ENCODE assay signal across 8 cellular contexts in genomic region chr14:106879241-106879640, GRCh38.
DNase-seq lines count a peak whose midpoint lies in the region; ATAC-seq, FAIRE-seq and TF ChIP-seq lines count a peak whose summit lies in the region.

No MANE protein-coding gene starts in this region.

- ATAC-seq in GM19397 (IDR thresholded peaks at IDR 0.05; ENCODE audit: unreplicated experiment): peak; percentile 63
- ATAC-seq in activated CD8-positive, alpha-beta memory T cell treated with anti-CD3 and anti-CD28 coated beads, Interleukin-2, amount 10 ng/mL, durations not matched to agents 7 days and 5 days: peak; percentile 86

- H3K27me3 Mint-ChIP-seq in activated CD8-positive, alpha-beta memory T cell treated with anti-CD3 and anti-CD28 coated beads, Interleukin-2, amount 10 ng/mL, durations not matched to agents 7 days and 5 days: peaks cover 35% of the 10 kb centered on the region
- no peaks in the 10 kb centered on the region for H3K27me3 Mint-ChIP-seq in progenitor cell of endocrine pancreas

- H3K27me3 ChIP-seq in BJ (ENCODE audit: control insufficient read depth, insufficient read depth, low read length): no peaks in the 10 kb centered on the region

- TF ChIP-seq CTCF in BJ (IDR thresholded peaks at IDR 0.05; ENCODE audit: insufficient read depth, low read depth, low read length): 0 out of 2 replicates have a peak, but pooled peaks have one; percentile 8
- TF ChIP-seq CTCF in progenitor cell of endocrine pancreas (IDR thresholded peaks at IDR 0.05; ENCODE audit: unreplicated experiment): no peak

- POLR2A ChIA-PET in BJ (lab: Charles Lee): no interaction called here

- no peak for TF ChIP-seq POLR2A in H54 (IDR thresholded peaks at IDR 0.05; ENCODE audit: low read depth, low read length)

- H3K4me3 ChIP-seq in BJ (ENCODE audit: low read depth, low read length): no peak overlapping the region

- no peaks in the 10 kb centered on the region for H3K36me3 Mint-ChIP-seq in activated CD8-positive, alpha-beta memory T cell treated with anti-CD3 and anti-CD28 coated beads, Interleukin-2, amount 10 ng/mL, durations not matched to agents 7 days and 5 days
- peaks cover 2% of the 10 kb centered on the region for H3K36me3 Mint-ChIP-seq in progenitor cell of endocrine pancreas (ENCODE audit: insufficient read depth)

- CTCF ChIA-PET in BJ (lab: Yijun Ruan, JAX): no interaction called here
- CTCF ChIA-PET in activated CD8-positive, alpha-beta memory T cell treated with anti-CD3 and anti-CD28 coated beads, Interleukin-2, amount 10 ng/mL, durations not matched to agents 7 days and 5 days (lab: Charles Lee): interaction anchor here (0.9 to 1.1 kb wide), 2 partner anchors 9 to 48 kb away, joined by 3 read pairs; no protein-coding TSS in a partner anchor

- H3K27ac Mint-ChIP-seq in activated CD8-positive, alpha-beta memory T cell treated with anti-CD3 and anti-CD28 coated beads, Interleukin-2, amount 10 ng/mL, durations not matched to agents 7 days and 5 days: no peak overlapping the region
- H3K27ac Mint-ChIP-seq in progenitor cell of endocrine pancreas: no peak overlapping the region

- H3K36me3 ChIP-seq in BJ (ENCODE audit: control insufficient read depth, insufficient read depth, low read length): no peaks in the 10 kb centered on the region

- DNase-seq in BJ (ENCODE audit: low read depth): no peak
- peak; percentile 50 for DNase-seq in NCI-H1694 treated with DMSO at 0.1 percent for 48 hours (lab: John Stamatoyannopoulos, UW)
- DNase-seq in activated CD8-positive, alpha-beta memory T cell treated with anti-CD3 and anti-CD28 coated beads, Interleukin-2, amount 10 ng/mL, durations not matched to agents 7 days and 5 days: peak; percentile 83
- peak; percentile 33 to 37 for DNase-seq in lung microvascular endothelial cell (ENCODE audit: low read depth in 2 of 2)
- no peak for DNase-seq in progenitor cell of endocrine pancreas (ENCODE audit: low spot score, unreplicated experiment)
- DNase-seq in H54 (ENCODE audit: insufficient read length, low spot score): no peak
- DNase-seq in ecto neural progenitor cell (ENCODE audit: low spot score): no peak

- peaks cover 8% of the 10 kb centered on the region for H3K4me1 Mint-ChIP-seq in activated CD8-positive, alpha-beta memory T cell treated with anti-CD3 and anti-CD28 coated beads, Interleukin-2, amount 10 ng/mL, durations not matched to agents 7 days and 5 days
- H3K4me1 Mint-ChIP-seq in progenitor cell of endocrine pancreas (ENCODE audit: low read depth): no peaks in the 10 kb centered on the region

- no peaks in the 10 kb centered on the region for H3K9me3 Mint-ChIP-seq in activated CD8-positive, alpha-beta memory T cell treated with anti-CD3 and anti-CD28 coated beads, Interleukin-2, amount 10 ng/mL, durations not matched to agents 7 days and 5 days (ENCODE audit: low read depth)
- peaks cover 47% of the 10 kb centered on the region for H3K9me3 Mint-ChIP-seq in progenitor cell of endocrine pancreas (ENCODE audit: low read depth)

- H3K4me3 Mint-ChIP-seq in activated CD8-positive, alpha-beta memory T cell treated with anti-CD3 and anti-CD28 coated beads, Interleukin-2, amount 10 ng/mL, durations not matched to agents 7 days and 5 days: no peak overlapping the region
- no peak overlapping the region for H3K4me3 Mint-ChIP-seq in progenitor cell of endocrine pancreas (ENCODE audit: low read depth)

- no peak for FAIRE-seq in H54 (lab: Jason Lieb, UNC)

Comparison
In these comparisons a context has a peak if more than half of its experiments do, and no peak if none do; other contexts are left out.
1. DNase-seq: peak in NCI-H1694 treated with DMSO at 0.1 percent for 48 hours (single experiment), activated CD8-positive, alpha-beta memory T cell treated with anti-CD3 and anti-CD28 coated beads, Interleukin-2, amount 10 ng/mL, durations not matched to agents 7 days and 5 days (single experiment) and lung microvascular endothelial cell (2 of 2); none in BJ (single experiment), progenitor cell of endocrine pancreas (single experiment), H54 (single experiment) and ecto neural progenitor cell (single experiment).